28 cellular contexts compared by ENCODE assay signal in the genomic region with DNA sequence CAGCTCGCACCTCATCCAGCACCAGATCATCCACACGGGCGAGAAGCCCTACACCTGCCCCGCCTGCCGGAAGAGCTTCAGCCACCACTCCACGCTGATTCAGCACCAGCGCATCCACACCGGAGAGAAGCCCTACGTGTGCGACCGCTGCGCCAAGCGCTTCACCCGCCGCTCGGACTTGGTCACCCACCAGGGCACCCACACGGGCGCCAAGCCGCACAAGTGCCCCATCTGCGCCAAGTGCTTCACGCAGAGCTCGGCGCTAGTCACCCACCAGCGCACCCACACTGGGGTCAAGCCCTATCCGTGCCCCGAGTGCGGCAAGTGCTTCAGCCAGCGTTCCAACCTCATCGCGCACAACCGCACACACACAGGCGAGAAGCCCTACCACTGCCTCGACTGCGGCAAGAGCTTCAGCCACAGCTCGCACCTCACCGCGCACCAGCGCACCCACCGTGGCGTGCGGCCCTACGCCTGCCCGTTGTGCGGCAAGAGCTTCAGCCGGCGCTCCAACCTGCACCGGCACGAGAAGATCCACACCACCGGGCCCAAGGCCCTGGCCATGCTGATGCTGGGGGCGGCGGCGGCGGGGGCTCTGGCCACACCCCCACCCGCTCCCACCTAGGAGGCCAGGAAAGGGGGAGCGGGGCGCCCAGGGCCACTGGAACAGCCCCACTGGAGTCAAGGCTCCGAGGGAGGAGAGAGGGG. TPM values are rescaled to one million over a fixed set of nuclear protein-coding genes. Genes with fewer than 3 reads are reported as not detected.
"Had no signal": no experiment of that assay in that cellular context is flagged by ENCODE, and none has a peak within 500 bp of the region (broad histone marks: within the 10 kb centered on the region; RNA-seq: fewer than 3 reads in every experiment).

No MANE protein-coding gene starts in this region.

- H3K4me3 Mint-ChIP-seq: natural killer cell treated with Interleukin-12 subunit alpha and Interleukin-12 subunit beta and Interleukin-15 and Interleukin-18, amount 100 ng/mL, for 72 hours; neural progenitor cell; stimulated activated effector memory CD8-positive, alpha-beta T cell treated with anti-CD3 and anti-CD28 coated beads, Interleukin-12 subunit alpha, Interleukin-12 subunit beta, amount 100 ng/mL, for 72 hours; type B pancreatic cell had no signal

- H3K9me3 ChIP-seq: prostate gland, right lobe of liver, suprapubic skin, thyroid gland, uterus had no signal

- H3K4me3 ChIP-seq: coronary artery, hepatocyte, lung, neural progenitor cell, prostate gland, right lobe of liver, suprapubic skin, thyroid gland, uterus had no signal

- H2AFZ ChIP-seq: hepatocyte, neural progenitor cell, parathyroid adenoma had no signal

- H3K27ac Mint-ChIP-seq: natural killer cell treated with Interleukin-12 subunit alpha and Interleukin-12 subunit beta and Interleukin-15 and Interleukin-18, amount 100 ng/mL, for 72 hours; neural progenitor cell; stimulated activated effector memory CD8-positive, alpha-beta T cell treated with anti-CD3 and anti-CD28 coated beads, Interleukin-12 subunit alpha, Interleukin-12 subunit beta, amount 100 ng/mL, for 72 hours; type B pancreatic cell had no signal

- H3K27me3 ChIP-seq: hepatocyte, right lobe of liver, suprapubic skin, thyroid gland, uterus had no signal

- H3K36me3 Mint-ChIP-seq: natural killer cell treated with Interleukin-12 subunit alpha and Interleukin-12 subunit beta and Interleukin-15 and Interleukin-18, amount 100 ng/mL, for 72 hours; type B pancreatic cell had no signal

- H3K27me3 Mint-ChIP-seq: natural killer cell treated with Interleukin-12 subunit alpha and Interleukin-12 subunit beta and Interleukin-15 and Interleukin-18, amount 100 ng/mL, for 72 hours; type B pancreatic cell had no signal

- H3K4me2 ChIP-seq: hepatocyte, neural progenitor cell had no signal

- H3K9me3 Mint-ChIP-seq: natural killer cell treated with Interleukin-12 subunit alpha and Interleukin-12 subunit beta and Interleukin-15 and Interleukin-18, amount 100 ng/mL, for 72 hours; neural progenitor cell; stimulated activated effector memory CD8-positive, alpha-beta T cell treated with anti-CD3 and anti-CD28 coated beads, Interleukin-12 subunit alpha, Interleukin-12 subunit beta, amount 100 ng/mL, for 72 hours; type B pancreatic cell had no signal

- H3K9ac ChIP-seq: neural progenitor cell, parathyroid adenoma had no signal

- H3K36me3 ChIP-seq: neural progenitor cell, uterus had no signal

- H3K4me1 ChIP-seq: neural progenitor cell, parathyroid adenoma had no signal

- H3K79me2 ChIP-seq: hepatocyte, parathyroid adenoma had no signal

- ATAC-seq: left colon; left ventricle myocardium superior; natural killer cell treated with Interleukin-12 subunit alpha and Interleukin-12 subunit beta and Interleukin-15 and Interleukin-18, amount 100 ng/mL, for 72 hours; right lobe of liver; stimulated activated effector memory CD8-positive, alpha-beta T cell treated with anti-CD3 and anti-CD28 coated beads, Interleukin-12 subunit alpha, Interleukin-12 subunit beta, amount 100 ng/mL, for 72 hours; stimulated activated naive CD8-positive, alpha-beta T cell treated with anti-CD3 and anti-CD28 coated beads, Interleukin-15, Interleukin-2, amounts not matched to agents 100 U/mL and 50 U/mL, for 24 hours had no signal

- H3K27ac ChIP-seq: coronary artery, hepatocyte, neural progenitor cell, parathyroid adenoma, prostate gland, right lobe of liver, suprapubic skin, thyroid gland, uterus had no signal

- DNase-seq: effector CD4-positive, alpha-beta T cell; foreskin melanocyte; head of caudate nucleus; left colon; left ventricle myocardium superior; mesenchymal stem cell; midbrain; occipital lobe; stimulated activated CD4-positive, alpha-beta T cell treated with anti-CD3 and anti-CD28 coated beads, Interleukin-4, amount 100 ng/mL, for 1 hour; stimulated activated CD8-positive, alpha-beta memory T cell treated with anti-CD3 and anti-CD28 coated beads, Interleukin-4, amount 100 ng/mL, for 48 hours; stimulated activated naive CD8-positive, alpha-beta T cell treated with anti-CD3 and anti-CD28 coated beads, Interleukin-15, Interleukin-2, amounts not matched to agents 100 U/mL and 50 U/mL, for 24 hours; thyroid gland; uterus had no signal

RNA-seq across cellular contexts. Expression of gene ZNF205, which starts 7.5 kb away (rescaled TPM):
- total RNA-seq: natural killer cell treated with Interleukin-12 subunit alpha and Interleukin-12 subunit beta and Interleukin-15 and Interleukin-18, amount 100 ng/mL, for 72 hours had no signal

RNA-seq across cellular contexts. Expression of gene ZSCAN10, which starts 20.8 kb away (rescaled TPM):
- total RNA-seq: dermis microvascular lymphatic vessel endothelial cell, hepatocyte, kidney epithelial cell, left colon, left ventricle myocardium superior, occipital lobe, renal cortical epithelial cell, right lobe of liver, suprapubic skin, thyroid gland, uterus had no signal
- polyA plus RNA-seq: esophagus, hepatocyte had no signal
